14 cellular contexts compared by ENCODE assay signal in genomic region chr5:103358305-103358996, GRCh38.
"Had no signal": no experiment of that assay in that cellular context is flagged by ENCODE, and none has a peak within 500 bp of the region (broad histone marks: within the 10 kb centered on the region; RNA-seq: fewer than 3 reads in every experiment).

No MANE protein-coding gene starts in this region.

- DNase-seq: activated CD4-positive, alpha-beta T cell treated with anti-CD3 and anti-CD28 coated beads, Interleukin-2, amount 50 U/mL, for 4 hours; activated CD4-positive, CD25-positive, alpha-beta regulatory T cell treated with anti-CD3 and anti-CD28 coated beads, Interleukin-2, amount 50 U/mL, for 72 hours; activated CD8-positive, alpha-beta memory T cell treated with anti-CD3 and anti-CD28 coated beads, Interleukin-2, amount 10 ng/mL, durations not matched to agents 7 days and 5 days; activated effector memory CD4-positive, alpha-beta T cell treated with Interleukin-2 at 50 U/mL for 16 hours; activated T-cell treated with anti-CD3 and anti-CD28 coated beads, Interleukin-2, amount 50 U/mL, for 24 hours; effector memory CD8-positive, alpha-beta T cell; erythroblast; midbrain; retina; stimulated activated naive B cell treated with anti-CD40 and anti-IgM and Interleukin-4, amounts not matched to agents 10 μg/mL and 1 μg/mL and 100 μg/mL, for 72 hours; transverse colon had no signal

- H3K4me2 ChIP-seq: hepatocyte had no signal

- H3K36me3 ChIP-seq: neutrophil, transverse colon had no signal

- H3K27ac ChIP-seq: hepatocyte, neutrophil, transverse colon had no signal

- H3K4me1 ChIP-seq: transverse colon had no signal

- H3K79me2 ChIP-seq: hepatocyte had no signal

- H3K4me3 ChIP-seq: hepatocyte, lung, transverse colon had no signal

- H2AFZ ChIP-seq: hepatocyte had no signal

- H3K27me3 ChIP-seq: hepatocyte, neutrophil, transverse colon had no signal

- H3K9me3 ChIP-seq: neutrophil, transverse colon had no signal

- ATAC-seq: activated CD8-positive, alpha-beta memory T cell treated with anti-CD3 and anti-CD28 coated beads, Interleukin-2, amount 10 ng/mL, durations not matched to agents 7 days and 5 days; effector memory CD8-positive, alpha-beta T cell; stimulated activated naive B cell treated with anti-CD40 and anti-IgM and Interleukin-4, amounts not matched to agents 10 μg/mL and 1 μg/mL and 100 μg/mL, for 72 hours had no signal
